ENCODE assay signal across 8 cellular contexts in the genomic region with DNA sequence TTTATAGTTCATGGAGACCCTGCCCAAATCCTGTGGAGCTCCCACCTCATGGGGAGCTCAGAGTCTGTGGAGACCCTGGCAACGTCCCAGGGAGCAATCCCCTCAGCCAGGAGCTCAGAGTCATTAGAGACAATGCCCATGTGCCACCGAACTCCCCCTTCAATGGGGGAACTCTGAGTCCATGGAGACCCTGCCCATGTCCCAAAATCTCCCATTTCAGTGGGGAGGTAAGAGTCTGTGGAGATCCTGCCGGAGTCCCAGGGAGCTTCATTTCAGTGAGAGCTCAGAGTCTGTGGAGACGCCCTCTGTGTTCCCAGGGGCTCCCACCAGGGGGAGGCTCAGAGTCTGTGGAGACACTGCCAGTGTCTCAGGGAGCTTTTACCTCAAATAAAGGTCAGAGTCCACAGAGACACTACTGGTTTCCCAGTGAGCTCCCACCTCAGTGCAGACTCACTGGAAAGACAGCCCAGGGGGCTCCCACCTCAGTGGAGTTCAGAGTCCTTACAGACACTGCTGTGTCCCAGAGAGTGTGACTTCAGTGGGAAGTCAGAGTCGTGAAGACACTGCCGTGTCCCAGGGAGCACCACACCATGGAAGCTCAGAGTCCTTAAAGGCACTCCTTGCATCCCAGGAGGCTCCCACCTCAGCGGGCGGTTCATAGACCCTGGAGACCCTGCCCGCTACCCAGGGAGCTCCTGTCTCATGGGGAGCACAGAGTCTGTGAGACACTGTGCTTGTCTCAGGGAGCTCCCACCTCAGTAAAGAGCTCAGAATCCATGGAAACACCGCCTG. TPM values are rescaled to one million over a fixed set of nuclear protein-coding genes. Genes with fewer than 3 reads are reported as not detected.
DNase-seq lines count a peak whose midpoint lies in the region; ATAC-seq, FAIRE-seq and TF ChIP-seq lines count a peak whose summit lies in the region.

No MANE protein-coding gene starts in this region.

- no peak overlapping the region for H3K4me3 ChIP-seq in A549
- H3K4me3 ChIP-seq in GM23248, result no peak overlapping the region
- H3K4me3 ChIP-seq in mammary epithelial cell (replicated peaks in 1 of 3; ENCODE audit: insufficient read depth in 1 of 3, low read depth in 2 of 3, low read length in 3 of 3), result no peak overlapping the region
- no peak overlapping the region for H3K4me3 ChIP-seq in mesenchymal stem cell (ENCODE audit: insufficient read depth in 1 of 2, low read depth in 1 of 2, low read length in 2 of 2)

- ATAC-seq in A549, result peak; percentile 52 to 81; a peak in 5 of 6 replicates
- peak; percentile 44 for ATAC-seq in T-helper 17 cell
- no peak for ATAC-seq in HG03139 (IDR thresholded peaks at IDR 0.05; ENCODE audit: unreplicated experiment)

- no peak for TF ChIP-seq EP300 in A549 (IDR thresholded peaks at IDR 0.05)

- H3K4me1 Mint-ChIP-seq in T-helper 17 cell, result peaks cover 26% of the 10 kb centered on the region

- no peaks in the 10 kb centered on the region for H3K79me2 ChIP-seq in GM23248 (ENCODE audit: insufficient read depth)
- no peaks in the 10 kb centered on the region for H3K79me2 ChIP-seq in mammary epithelial cell (ENCODE audit: insufficient read depth, low read length)

- no peaks in the 10 kb centered on the region for H4K20me1 ChIP-seq in GM23248 (ENCODE audit: insufficient read depth)
- no peaks in the 10 kb centered on the region for H4K20me1 ChIP-seq in mammary epithelial cell (ENCODE audit: insufficient read depth, low read length)

- H3K4me3 Mint-ChIP-seq in T-helper 17 cell, result no peak overlapping the region

- no peaks in the 10 kb centered on the region for H3K27me3 ChIP-seq in GM23248 (replicated peaks; ENCODE audit: insufficient read depth)
- no peaks in the 10 kb centered on the region for H3K27me3 ChIP-seq in mammary epithelial cell (ENCODE audit: insufficient read depth, low read length)
- H3K27me3 ChIP-seq in mesenchymal stem cell (ENCODE audit: control insufficient read depth in 1 of 2, insufficient read depth in 1 of 2, low read length in 2 of 2), result peaks cover 10 to 15% of the 10 kb centered on the region in 2 experiments

- DNase-seq in A549 (ENCODE audit: low read depth in 1 of 2, low spot score in 1 of 2) (peak in 1 of 2 experiments; percentile 35), GM23248 (peak; percentile 66), T-helper 17 cell (peak; percentile 40 to 50 (median 42)), mammary epithelial cell (no peak), mesenchymal stem cell (peak; percentile 26), NOMO-1 treated with DMSO at 0.1 percent for 48 hours (lab: John Stamatoyannopoulos, UW; ENCODE audit: unreplicated experiment) (no peak), retina (no peak)

- H3K27ac Mint-ChIP-seq in T-helper 17 cell, result peak overlapping the region; percentile 82

- no peak overlapping the region for H2BK15ac ChIP-seq in mesenchymal stem cell (ENCODE audit: low read depth, poor library complexity, severe bottlenecking)

- WGBS in A549 (ENCODE audit: missing lambda C conversion rate), result 39% methylated on average over 5 of the region's 10 CpGs
- WGBS in GM23248 (ENCODE audit: low coverage in 1 of 2, low lambda C conversion rate in 2 of 2, missing lambda C conversion rate in 2 of 2), 2 experiments, result 54 to 55% methylated on average over 8 to 10 of the region's 10 CpGs
- WGBS in mammary epithelial cell (ENCODE audit: low coverage, missing lambda C conversion rate), result 72% methylated on average over 10 of the region's 10 CpGs
- 87% methylated on average over 9 of the region's 10 CpGs for WGBS in mesenchymal stem cell

- H3K4me1 ChIP-seq in A549 (peaks cover 4% of the 10 kb centered on the region; the same call in 1 of the 3 replicates), GM23248 (ENCODE audit: insufficient read depth) (no peaks in the 10 kb centered on the region), mammary epithelial cell (ENCODE audit: insufficient read depth, low read length) (no peaks in the 10 kb centered on the region), mesenchymal stem cell (ENCODE audit: control insufficient read depth, insufficient read depth, low read depth, low read length) (peaks cover 3% of the 10 kb centered on the region)

- H3K36me3 ChIP-seq in GM23248 (ENCODE audit: low read depth) (no peaks in the 10 kb centered on the region), mammary epithelial cell (ENCODE audit: insufficient read depth, low read length) (no peaks in the 10 kb centered on the region), mesenchymal stem cell (ENCODE audit: control insufficient read depth in 1 of 2, insufficient read depth in 2 of 2, low read depth in 1 of 2, low read length in 2 of 2) (peaks cover 7 to 31% of the 10 kb centered on the region in 2 experiments)

- H3K79me1 ChIP-seq in mesenchymal stem cell (replicated peaks; ENCODE audit: low read length, poor library complexity, severe bottlenecking), result no peaks in the 10 kb centered on the region

- POLR2A ChIA-PET in A549 (lab: Yijun Ruan, JAX), result interaction anchor here (0.6 to 1.9 kb wide), 7 partner anchors 9 to 138 kb away, joined by 3 to 8 read pairs (median 5); partner anchors contain the start of genes PURB and TBRG4

- H3K4me2 ChIP-seq in A549 (no peak overlapping the region), GM23248 (ENCODE audit: unreplicated experiment) (no peak overlapping the region), mammary epithelial cell (ENCODE audit: insufficient read depth, low read depth, low read length) (no peak overlapping the region), mesenchymal stem cell (ENCODE audit: low read length, poor library complexity, severe bottlenecking) (no peak overlapping the region)

- no peaks in the 10 kb centered on the region for H3K9me2 ChIP-seq in GM23248 (ENCODE audit: insufficient read depth)

- no peaks in the 10 kb centered on the region for H3K27me3 Mint-ChIP-seq in T-helper 17 cell

- TF ChIP-seq CTCF in A549 (IDR thresholded peaks at IDR 0.05), result peak; percentile 25; the same call in 1 of the 3 replicates
- peak; percentile 56 to 65 for TF ChIP-seq CTCF in mammary epithelial cell (conservative IDR thresholded peaks at IDR 0.05 in 1 of 2, IDR thresholded peaks at IDR 0.05 in 1 of 2; ENCODE audit: extremely low read depth in 1 of 2, insufficient read depth in 1 of 2, low read depth in 1 of 2, low read length in 2 of 2)

- no peak overlapping the region for H2BK5ac ChIP-seq in mesenchymal stem cell (ENCODE audit: low read depth, low read length, poor library complexity, severe bottlenecking)

- peaks cover 5% of the 10 kb centered on the region for H3K36me3 Mint-ChIP-seq in T-helper 17 cell (ENCODE audit: low read depth)

- dilution Hi-C loops in mammary epithelial cell (cut with HindIII; ENCODE audit: low sequenced_read_pairs), result loop anchor here (5.0 to 10.0 kb wide), 2 partner anchors 67 to 101 kb away; no protein-coding TSS in a partner anchor

- H4K91ac ChIP-seq in mesenchymal stem cell (ENCODE audit: low read length), result no peak overlapping the region

- H4K8ac ChIP-seq in mesenchymal stem cell (ENCODE audit: low read length), result no peak overlapping the region

- H3K27ac ChIP-seq in A549 (no peak overlapping the region; a peak in 1 of 6 replicates), GM23248 (no peak overlapping the region), mammary epithelial cell (ENCODE audit: insufficient read depth, low read depth, low read length) (no peak overlapping the region), mesenchymal stem cell (ENCODE audit: low read length, poor library complexity, severe bottlenecking) (no peak overlapping the region)

- H3K9ac ChIP-seq in GM23248 (no peak overlapping the region), mammary epithelial cell (ENCODE audit: insufficient read depth, low read length) (no peak overlapping the region), mesenchymal stem cell (ENCODE audit: low read length) (no peak overlapping the region)

- in situ Hi-C loops in GM23248 (cut with MboI) (no loop called here), mammary epithelial cell (cut with MboI; ENCODE audit: low sequenced_read_pairs in 2 of 2) (no loop called here)

- H2AFZ ChIP-seq in GM23248 (no peak overlapping the region), mammary epithelial cell (ENCODE audit: low read depth, low read length) (no peak overlapping the region), mesenchymal stem cell (ENCODE audit: low read depth, low read length) (no peak overlapping the region)

- no peaks in the 10 kb centered on the region for H3K9me3 ChIP-seq in A549
- no peaks in the 10 kb centered on the region for H3K9me3 ChIP-seq in GM23248 (ENCODE audit: low read depth)
- no peaks in the 10 kb centered on the region for H3K9me3 ChIP-seq in T-helper 17 cell (ENCODE audit: control insufficient read depth, low read length, poor library complexity, severe bottlenecking)
- no peaks in the 10 kb centered on the region for H3K9me3 ChIP-seq in mammary epithelial cell (replicated peaks; ENCODE audit: insufficient read depth, low read length)
- H3K9me3 ChIP-seq in mesenchymal stem cell (ENCODE audit: control insufficient read depth, low read length), result no peaks in the 10 kb centered on the region

- TF ChIP-seq RAD21 in A549 (conservative IDR thresholded peaks at IDR 0.05 in 1 of 2, IDR thresholded peaks at IDR 0.05 in 1 of 2), result peak in 1 of 2 experiments; percentile 46; a peak in 2 of 5 replicates

- TF ChIP-seq POLR2A in A549 (IDR thresholded peaks at IDR 0.05; ENCODE audit: low read length), result no peak

- no peak overlapping the region for H3K4ac ChIP-seq in mesenchymal stem cell (ENCODE audit: low read depth in 1 of 2, low read length in 2 of 2)

- H3K23ac ChIP-seq in mesenchymal stem cell (ENCODE audit: low read length in 2 of 2), result no peak overlapping the region

- intact Hi-C loops in mammary epithelial cell (cut with micrococcal nuclease), result loop anchor here (1.0 kb wide), 1 partner anchor 162 kb away; no protein-coding TSS in a partner anchor

- CTCF ChIA-PET in A549 (lab: Yijun Ruan, JAX) (interaction anchor here (0.6 to 3.4 kb wide), 16 partner anchors 9 to 385 kb away, joined by 3 to 33 read pairs (median 4); no protein-coding TSS in a partner anchor), mammary epithelial cell (lab: Charles Lee; ENCODE audit: low non-redundant PET) (interaction anchor here (0.6 to 1.1 kb wide), 9 partner anchors 26 to 163 kb away, joined by 3 to 22 read pairs (median 6); no protein-coding TSS in a partner anchor)

- no peak overlapping the region for H3K14ac ChIP-seq in mesenchymal stem cell (ENCODE audit: low read length in 2 of 2)

- FAIRE-seq in A549 (lab: Jason Lieb, UNC), result no peak

- H3K18ac ChIP-seq in mesenchymal stem cell (ENCODE audit: low read depth in 1 of 2, low read length in 2 of 2), result no peak overlapping the region

- H2BK120ac ChIP-seq in mesenchymal stem cell (ENCODE audit: low read depth, low read length), result no peak overlapping the region

- H3F3A ChIP-seq in GM23248 (ENCODE audit: insufficient read depth), result no peaks in the 10 kb centered on the region

- H2AK5ac ChIP-seq in mesenchymal stem cell (ENCODE audit: low read length, severe bottlenecking), result no peak overlapping the region

- no peak overlapping the region for H2BK12ac ChIP-seq in mesenchymal stem cell (ENCODE audit: low read length in 2 of 2)

- no TSS peak for BruUV-seq in mammary epithelial cell (replicated peaks; lab: Mats Ljungman, UMichigan)

RNA-seq across cellular contexts. Expression of gene MYO1G, which starts 5.0 kb away (rescaled TPM):
- polyA plus RNA-seq in A549 (2011; rRNA removed) (0.03 TPM in 1 of 2 replicates, not detected in the other), A549 (2017; fragmentation: RNase III; extraction: RNeasy Plus Mini Kit Qiagen cat#74134 plus additional on column Dnase treatment) (0.04 to 0.12 TPM (median 0.06 TPM) in 3 replicates), GM23248 (2016; fragmentation: Nextera tagmentation; extraction: Ambion mirVana) (0.14 TPM in 1 of 2 replicates, not detected in the other), mammary epithelial cell (0.02 TPM)
- 0.05 and 0.09 TPM in 2 replicates for polyA plus RNA-seq in A549 (2012; cell fraction: cytosol; rRNA removed)
- polyA plus RNA-seq in A549 (2012; cell fraction: nucleus; rRNA removed), result 0.28 and 0.48 TPM in 2 replicates
- 0.33 and 0.73 TPM in 2 replicates for polyA minus RNA-seq in A549 (2011; rRNA and poly(A)+ RNA removed)
- total RNA-seq in GM23248 (2014; rRNA removed; shearing (Covaris generic)), result not detected in 2 replicates
- total RNA-seq in T-helper 17 cell (100 to 1,000 TPM; 245 to 291 TPM), mammary epithelial cell (under 1 TPM in 1 of 2 donors, not detected in 1; 0.17 TPM)
- not detected for polyA minus RNA-seq in mammary epithelial cell
- polyA plus RNA-seq in mesenchymal stem cell (2013, experiment 1 of 2), result not detected
- not detected for polyA plus RNA-seq in mesenchymal stem cell (2013, experiment 2 of 2)

RNA-seq across cellular contexts. Expression of gene CCM2, which starts 26.2 kb away (rescaled TPM):
- polyA plus RNA-seq in A549 (2011; rRNA removed) (18.9 and 24.8 TPM in 2 replicates), A549 (2017; fragmentation: RNase III; extraction: RNeasy Plus Mini Kit Qiagen cat#74134 plus additional on column Dnase treatment) (33.3 to 38.0 TPM (median 34.6 TPM) in 3 replicates), GM23248 (2016; fragmentation: Nextera tagmentation; extraction: Ambion mirVana) (69.3 and 78.7 TPM in 2 replicates), mammary epithelial cell (66.2 TPM)
- 50.6 and 66.6 TPM in 2 replicates for polyA plus RNA-seq in A549 (2012; cell fraction: cytosol; rRNA removed)
- 65.7 and 80.1 TPM in 2 replicates for polyA plus RNA-seq in A549 (2012; cell fraction: nucleus; rRNA removed)
- 38.7 and 53.4 TPM in 2 replicates for polyA minus RNA-seq in A549 (2011; rRNA and poly(A)+ RNA removed)
- 63.8 and 77.3 TPM in 2 replicates for total RNA-seq in GM23248 (2014; rRNA removed; shearing (Covaris generic))
- total RNA-seq in T-helper 17 cell (10 to 100 TPM; 77.4 to 83.0 TPM), mammary epithelial cell (10 to 100 TPM; 73.2 to 75.6 TPM)
- 107 TPM for polyA minus RNA-seq in mammary epithelial cell
- 39.8 TPM for polyA plus RNA-seq in mesenchymal stem cell (2013, experiment 1 of 2)
- 39.9 TPM for polyA plus RNA-seq in mesenchymal stem cell (2013, experiment 2 of 2)

Comparison
In these comparisons a context has a peak if more than half of its experiments do, and no peak if none do; other contexts are left out.
1. DNase-seq: peak in GM23248 (single experiment), T-helper 17 cell (3 of 3) and mesenchymal stem cell (single experiment); none in mammary epithelial cell (single experiment), NOMO-1 treated with DMSO at 0.1 percent for 48 hours (single experiment) and retina (single experiment).
2. RNA of gene MYO1G, which starts 5.0 kb away (total RNA-seq): 245 to 291 TPM in T-helper 17 cell; 0.17 TPM in mammary epithelial cell and not detected in GM23248; every median in the first group is over 100 times any median in the second.